ENCODE assay signal across 8 cellular contexts in the genomic region with DNA sequence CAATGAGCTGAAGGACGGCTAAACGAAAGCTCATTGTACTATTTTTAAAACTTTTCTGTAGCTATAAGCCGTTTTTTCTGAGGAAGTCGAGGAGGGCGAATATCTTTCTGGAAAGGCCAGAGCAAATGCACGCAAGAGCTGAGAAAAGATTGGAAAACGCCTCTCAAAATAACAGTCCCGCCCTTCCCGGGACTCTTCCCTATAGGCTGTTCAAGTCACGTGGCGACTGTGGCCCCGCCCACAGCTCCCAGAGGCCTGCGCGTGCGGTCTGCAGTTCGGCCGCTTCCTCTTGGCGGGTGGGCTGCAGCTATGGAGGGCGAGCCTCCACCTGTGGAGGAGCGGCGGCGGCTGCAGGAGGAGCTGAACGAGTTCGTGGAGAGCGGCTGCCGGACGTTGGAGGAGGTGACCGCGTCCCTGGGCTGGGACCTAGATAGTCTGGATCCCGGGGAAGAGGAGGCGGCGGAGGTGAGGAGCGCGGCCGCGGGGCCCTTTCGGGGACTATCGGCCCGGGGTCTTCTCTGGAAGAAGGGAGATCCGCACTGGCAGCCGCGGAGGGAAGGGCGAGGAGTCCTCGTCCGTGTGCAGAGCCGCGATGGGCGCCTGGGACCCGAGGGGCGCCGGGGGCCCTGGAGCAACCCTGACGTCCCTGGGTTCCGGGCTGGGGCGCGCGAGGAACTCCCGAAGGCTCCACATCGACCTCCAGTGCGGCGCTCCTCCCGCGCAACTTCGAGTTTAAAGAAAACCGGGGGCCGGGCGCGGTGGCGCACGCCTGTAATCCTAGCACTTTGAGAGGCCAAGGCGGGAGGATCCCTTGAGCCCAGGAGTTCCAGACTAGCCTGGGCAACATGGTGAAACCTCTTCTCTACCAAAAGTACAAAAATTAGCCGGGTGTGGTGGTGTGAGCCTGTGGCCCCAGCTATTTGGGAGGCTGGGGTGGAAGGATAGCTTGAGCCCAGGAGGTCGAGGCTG. TPM values are rescaled to one million over a fixed set of nuclear protein-coding genes. Genes with fewer than 3 reads are reported as not detected.
A peak's percentile ranks its signal among the peaks of the same experiment; 100 is the strongest.
DNase-seq lines count a peak whose midpoint lies in the region; ATAC-seq and TF ChIP-seq lines count a peak whose summit lies in the region.

TSS of gene SNRNP48 (plus strand) at position 250 of the 969 bp plus-strand sequence. CDS start at position 310, 60 bp downstream.

- DNase-seq in NCI-H2196 treated with DMSO at 0.1 percent for 48 hours (lab: John Stamatoyannopoulos, UW; ENCODE audit: unreplicated experiment) = peak; percentile 85
- DNase-seq in mammary epithelial cell = peak; percentile 90
- peak; percentile 95 for DNase-seq in iPS-NIHi7 (ENCODE audit: extremely low spot score)
- peak; percentile 70 for DNase-seq in smooth muscle cell (lab: John Stamatoyannopoulos, UW; ENCODE audit: unreplicated experiment)

- H3F3A ChIP-seq in smooth muscle cell (ENCODE audit: low read depth) = peaks cover 9% of the 10 kb centered on the region

- no peaks in the 10 kb centered on the region for H4K20me1 ChIP-seq in mammary epithelial cell (ENCODE audit: insufficient read depth, low read length)
- peaks cover 33% of the 10 kb centered on the region for H4K20me1 ChIP-seq in smooth muscle cell (ENCODE audit: low read depth)

- H3K36me3 ChIP-seq in ACC112 (ENCODE audit: insufficient read depth, low read length) (peaks cover 16% of the 10 kb centered on the region), mammary epithelial cell (ENCODE audit: insufficient read depth, low read length) (peaks cover 8% of the 10 kb centered on the region), smooth muscle cell (ENCODE audit: low read depth) (peaks cover 11% of the 10 kb centered on the region)

- H3K9me3 ChIP-seq in mammary epithelial cell (replicated peaks; ENCODE audit: insufficient read depth, low read length) (no peaks in the 10 kb centered on the region), smooth muscle cell (replicated peaks; ENCODE audit: low read depth) (no peaks in the 10 kb centered on the region)

- peak within 1 kb of the TSS; percentile 53 for H3K9ac ChIP-seq in mammary epithelial cell (ENCODE audit: insufficient read depth, low read length)
- peak within 1 kb of the TSS; percentile 64 for H3K9ac ChIP-seq in smooth muscle cell (ENCODE audit: low read depth)

- no peaks in the 10 kb centered on the region for H3K27me3 ChIP-seq in ACC112 (ENCODE audit: insufficient read depth, low read length)
- H3K27me3 ChIP-seq in mammary epithelial cell (ENCODE audit: insufficient read depth, low read length) = no peaks in the 10 kb centered on the region
- no peaks in the 10 kb centered on the region for H3K27me3 ChIP-seq in smooth muscle cell (ENCODE audit: low read depth)

- CTCF ChIA-PET in mammary epithelial cell (lab: Charles Lee; ENCODE audit: low non-redundant PET) = interaction anchor here (0.6 kb wide), 1 partner anchor 605 kb away, joined by 4 read pairs; no protein-coding TSS in a partner anchor

- H3K4me3 ChIP-seq in ACC112 (ENCODE audit: low read depth, low read length) = peak within 1 kb of the TSS; percentile 80
- peak within 1 kb of the TSS; percentile 77 to 88 (median 81) for H3K4me3 ChIP-seq in mammary epithelial cell (replicated peaks in 1 of 3; ENCODE audit: insufficient read depth in 1 of 3, low read depth in 2 of 3, low read length in 3 of 3)
- H3K4me3 ChIP-seq in smooth muscle cell = peak within 1 kb of the TSS; percentile 81

- H3K4me1 ChIP-seq in ACC112 (ENCODE audit: control insufficient read depth, insufficient read depth, low read length, unreplicated experiment) (peaks cover 16% of the 10 kb centered on the region), mammary epithelial cell (ENCODE audit: insufficient read depth, low read length) (peaks cover 11% of the 10 kb centered on the region), smooth muscle cell (ENCODE audit: low read depth) (peaks cover 17% of the 10 kb centered on the region)

- H3K27ac ChIP-seq in ACC112 (ENCODE audit: low read depth, low read length) = peak within 1 kb of the TSS; percentile 35
- peak within 1 kb of the TSS; percentile 48; the same call in 1 of the 2 replicates for H3K27ac ChIP-seq in VCaP
- H3K27ac ChIP-seq in mammary epithelial cell (ENCODE audit: insufficient read depth, low read depth, low read length) = peak within 1 kb of the TSS; percentile 20
- H3K27ac ChIP-seq in smooth muscle cell (ENCODE audit: low read depth) = peak within 1 kb of the TSS; percentile 61

- TF ChIP-seq CTCF in VCaP (conservative IDR thresholded peaks at IDR 0.05) (no peak), mammary epithelial cell (conservative IDR thresholded peaks at IDR 0.05 in 1 of 2, IDR thresholded peaks at IDR 0.05 in 1 of 2; ENCODE audit: extremely low read depth in 1 of 2, insufficient read depth in 1 of 2, low read depth in 1 of 2, low read length in 2 of 2) (no peak), smooth muscle cell (IDR thresholded peaks at IDR 0.05; ENCODE audit: borderline replicate concordance, insufficient read depth, poor library complexity, severe bottlenecking) (no peak)

- intact Hi-C loops in mammary epithelial cell (cut with micrococcal nuclease) = loop anchor here (5.0 kb wide), 1 partner anchor 278 kb away; the partner anchor contains the start of gene SSR1

- H3K79me2 ChIP-seq in ACC112 (ENCODE audit: control insufficient read depth, insufficient read depth, low read length, unreplicated experiment) (peaks cover 33% of the 10 kb centered on the region), mammary epithelial cell (ENCODE audit: insufficient read depth, low read length) (peaks cover 35% of the 10 kb centered on the region), smooth muscle cell (ENCODE audit: low read depth) (peaks cover 28% of the 10 kb centered on the region)

- peak within 1 kb of the TSS; percentile 79 for H3K4me2 ChIP-seq in mammary epithelial cell (ENCODE audit: insufficient read depth, low read depth, low read length)
- peak within 1 kb of the TSS; percentile 94 for H3K4me2 ChIP-seq in smooth muscle cell

- in situ Hi-C loops in mammary epithelial cell (cut with MboI; ENCODE audit: low sequenced_read_pairs in 2 of 2) = loop anchor here (10.0 kb wide), 1 partner anchor 285 kb away; no protein-coding TSS in a partner anchor

- H2AFZ ChIP-seq in ACC112 (ENCODE audit: low read length, unreplicated experiment) (peak within 1 kb of the TSS; percentile 88), mammary epithelial cell (ENCODE audit: low read depth, low read length) (peak within 1 kb of the TSS; percentile 86), smooth muscle cell (ENCODE audit: low read depth) (peak within 1 kb of the TSS; percentile 56)

- dilution Hi-C loops in mammary epithelial cell (cut with HindIII; ENCODE audit: low sequenced_read_pairs) = loop anchor here (10.0 kb wide), 1 partner anchor 305 kb away; no protein-coding TSS in a partner anchor

- peak; percentile 94 for ATAC-seq in GM18870 (IDR thresholded peaks at IDR 0.05; ENCODE audit: unreplicated experiment)
- peak; percentile 99 for ATAC-seq in HG03135 (IDR thresholded peaks at IDR 0.05; ENCODE audit: unreplicated experiment)

- WGBS in mammary epithelial cell (ENCODE audit: low coverage, missing lambda C conversion rate) = 2% methylated on average over 15 of the region's 72 CpGs
- WGBS in smooth muscle cell (ENCODE audit: low lambda C conversion rate) = 1% methylated on average over 68 of the region's 72 CpGs

- BruUV-seq in mammary epithelial cell (replicated peaks; lab: Mats Ljungman, UMichigan) = no TSS peak

RNA-seq across cellular contexts. Expression of gene SNRNP48, which starts in this region (rescaled TPM):
- 10 to 100 TPM in 1 of 2 donors, 1 to 10 TPM in 1; 8.8 to 11.7 TPM for total RNA-seq in mammary epithelial cell
- 5.6 TPM for polyA plus RNA-seq in mammary epithelial cell
- 0.47 TPM for polyA minus RNA-seq in mammary epithelial cell
- 11.0 and 16.6 TPM in 2 replicates for total RNA-seq in smooth muscle cell
- polyA plus RNA-seq in smooth muscle cell = 3.2 and 6.5 TPM in 2 replicates

Comparison
In these comparisons a context has a peak if more than half of its experiments do, and no peak if none do; other contexts are left out.
1. Peak in every context shown above with its lines: DNase-seq, ATAC-seq, H3K4me3 ChIP-seq and H3K27ac ChIP-seq.